In the genomic region with DNA sequence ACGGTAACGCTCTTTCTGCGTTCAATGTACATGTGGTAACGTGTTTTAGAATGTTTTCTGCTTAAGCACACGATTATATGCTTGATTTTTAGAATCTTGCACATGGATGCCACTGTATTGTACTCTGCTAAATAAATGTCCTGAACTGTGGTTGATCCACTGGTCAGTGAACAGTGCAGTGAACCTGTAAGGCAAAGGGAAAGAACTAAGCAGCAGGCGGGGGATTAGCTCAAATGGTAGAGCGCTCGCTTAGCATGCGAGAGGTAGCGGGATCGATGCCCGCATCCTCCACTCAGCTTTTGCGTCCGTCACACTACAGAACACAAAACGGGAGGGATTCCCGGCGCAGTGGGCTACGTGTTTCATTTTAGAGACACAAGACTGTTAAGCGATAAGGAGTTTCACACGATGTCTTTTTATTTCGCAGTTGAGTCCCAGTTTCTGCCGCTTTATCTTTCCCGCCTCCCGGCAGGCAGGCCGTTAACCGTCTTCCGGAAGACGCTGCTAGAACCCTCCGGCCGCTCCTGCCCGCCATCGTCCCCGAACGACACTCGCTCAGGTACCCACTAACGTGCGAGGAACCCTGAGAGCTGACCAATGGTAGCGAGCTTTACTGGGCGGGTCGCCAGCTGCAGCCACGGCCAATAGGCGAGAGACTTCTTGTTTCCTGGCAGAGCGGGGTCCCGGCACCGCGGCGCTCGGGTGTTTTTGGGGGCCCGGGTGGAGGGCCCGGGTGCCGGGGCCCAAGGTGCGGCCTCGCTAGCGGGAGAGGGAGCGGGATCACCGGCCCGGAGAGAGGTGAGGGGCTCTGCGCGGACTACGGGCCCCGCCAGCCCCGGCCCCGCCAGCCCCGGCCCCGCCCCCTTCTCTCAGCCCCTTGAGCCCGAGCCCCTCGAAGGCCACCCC, we compare ENCODE assay signal across 1 cellular context.
A peak's percentile ranks its signal among the peaks of the same experiment; 100 is the strongest.
TF ChIP-seq lines count a peak whose summit lies in the region.

Gene AGBL5 (plus strand): TSS at position 673 of the 906 bp plus-strand sequence. CDS start 1,291 bp downstream, outside the sequence.

TF ChIP-seq in K562, 482 proteins besides CTCF, POLR2A, EP300 and RAD21 (continued from another document and continues in another):
- peak; percentile 77 for TF ChIP-seq STAT6 (CRISPR knock-in tag; IDR thresholded peaks at IDR 0.05)
- peak; percentile 18; the same call in 1 of the 2 replicates for TF ChIP-seq CREB1 (IDR thresholded peaks at IDR 0.05)
- TF ChIP-seq CREB1 (CRISPR knock-in tag; IDR thresholded peaks at IDR 0.05) = peak; percentile 66; the same call in 1 of the 2 replicates
- peak; percentile 69; the same call in 1 of the 2 replicates for TF ChIP-seq FOXJ2 (tag; IDR thresholded peaks at IDR 0.05)
- no peak for TF ChIP-seq U2AF1 (optimal IDR thresholded peaks at IDR 0.05; ENCODE audit: low read depth, low read length)
- TF ChIP-seq ZKSCAN8 (CRISPR knock-in tag; IDR thresholded peaks at IDR 0.05) = no peak
- peak; percentile 70; the same call in 1 of the 2 replicates for TF ChIP-seq REST (CRISPR knock-in tag; IDR thresholded peaks at IDR 0.05; ENCODE audit: low read depth)
- TF ChIP-seq GABPA (tag; conservative IDR thresholded peaks at IDR 0.05; ENCODE audit: low read depth) = peak; percentile 76
- TF ChIP-seq TBP (optimal IDR thresholded peaks at IDR 0.05; ENCODE audit: low read depth, low read length) = peak; percentile 98
- TF ChIP-seq JUND (IDR thresholded peaks at IDR 0.05; ENCODE audit: borderline replicate concordance, low read depth, low read length) = peak; percentile 9; the same call in 1 of the 2 replicates
- TF ChIP-seq JUND (tag; IDR thresholded peaks at IDR 0.05; ENCODE audit: borderline replicate concordance, low read depth, low read length) = peak; percentile 44; the same call in 1 of the 3 replicates
- TF ChIP-seq, protein P1, sequence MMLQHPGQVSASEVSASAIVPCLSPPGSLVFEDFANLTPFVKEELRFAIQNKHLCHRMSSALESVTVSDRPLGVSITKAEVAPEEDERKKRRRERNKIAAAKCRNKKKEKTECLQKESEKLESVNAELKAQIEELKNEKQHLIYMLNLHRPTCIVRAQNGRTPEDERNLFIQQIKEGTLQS (IDR thresholded peaks at IDR 0.05) = no peak
- TF ChIP-seq, protein P1 (CRISPR knock-in tag; conservative IDR thresholded peaks at IDR 0.05) = peak; percentile 70
- TF ChIP-seq, protein P2, sequence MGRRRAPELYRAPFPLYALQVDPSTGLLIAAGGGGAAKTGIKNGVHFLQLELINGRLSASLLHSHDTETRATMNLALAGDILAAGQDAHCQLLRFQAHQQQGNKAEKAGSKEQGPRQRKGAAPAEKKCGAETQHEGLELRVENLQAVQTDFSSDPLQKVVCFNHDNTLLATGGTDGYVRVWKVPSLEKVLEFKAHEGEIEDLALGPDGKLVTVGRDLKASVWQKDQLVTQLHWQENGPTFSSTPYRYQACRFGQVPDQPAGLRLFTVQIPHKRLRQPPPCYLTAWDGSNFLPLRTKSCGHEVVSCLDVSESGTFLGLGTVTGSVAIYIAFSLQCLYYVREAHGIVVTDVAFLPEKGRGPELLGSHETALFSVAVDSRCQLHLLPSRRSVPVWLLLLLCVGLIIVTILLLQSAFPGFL (CRISPR knock-in tag; IDR thresholded peaks at IDR 0.05) = 0 out of 2 replicates have a peak, but pooled peaks have one; percentile 21
- TF ChIP-seq KHSRP (IDR thresholded peaks at IDR 0.05) = peak; percentile 69
- TF ChIP-seq KDM4B (IDR thresholded peaks at IDR 0.05; ENCODE audit: borderline replicate concordance in 2 of 2, low read depth in 1 of 2) = no peak
- peak; percentile 11 for TF ChIP-seq NUFIP1 (IDR thresholded peaks at IDR 0.05; ENCODE audit: partially characterized antibody)
- TF ChIP-seq CSDE1 (IDR thresholded peaks at IDR 0.05) = peak in 1 of 2 experiments; percentile 83; a peak in 2 of 4 replicates
- TF ChIP-seq FOXM1 (IDR thresholded peaks at IDR 0.05; ENCODE audit: low read depth) = no peak; the same call in 1 of the 2 replicates
- 0 out of 2 replicates have a peak, but pooled peaks have one; percentile 78 for TF ChIP-seq FOXM1 (CRISPR knock-in tag; IDR thresholded peaks at IDR 0.05; ENCODE audit: low read depth)
- 0 out of 2 replicates have a peak, but pooled peaks have one; percentile 37 for TF ChIP-seq ZNF24 (IDR thresholded peaks at IDR 0.05)
- TF ChIP-seq ZNF444 (CRISPR knock-in tag; IDR thresholded peaks at IDR 0.05) = no peak
- TF ChIP-seq CHCHD3 (CRISPR knock-in tag; IDR thresholded peaks at IDR 0.05) = peak; percentile 90
- peak; percentile 92 for TF ChIP-seq POLR2G (IDR thresholded peaks at IDR 0.05; ENCODE audit: low read depth, low read length)
- TF ChIP-seq CHD4 (IDR thresholded peaks at IDR 0.05; ENCODE audit: insufficient read depth, insufficient replicate concordance, low read depth, low read length, poor library complexity, severe bottlenecking) = no peak
- TF ChIP-seq TRIM25 (IDR thresholded peaks at IDR 0.05; ENCODE audit: borderline replicate concordance) = peak; percentile 14; the same call in 1 of the 2 replicates
- no peak; the same call in 1 of the 2 replicates for TF ChIP-seq SMARCA5 (IDR thresholded peaks at IDR 0.05)
- TF ChIP-seq, protein P3, sequence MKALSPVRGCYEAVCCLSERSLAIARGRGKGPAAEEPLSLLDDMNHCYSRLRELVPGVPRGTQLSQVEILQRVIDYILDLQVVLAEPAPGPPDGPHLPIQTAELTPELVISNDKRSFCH (CRISPR knock-in tag; IDR thresholded peaks at IDR 0.05) = no peak
- TF ChIP-seq, protein P3 (tag; IDR thresholded peaks at IDR 0.05) = peak; percentile 88; the same call in 1 of the 2 replicates
- peak in 1 of 2 experiments; percentile 13; a peak in 1 of 4 replicates for TF ChIP-seq ZMIZ1 (IDR thresholded peaks at IDR 0.05; ENCODE audit: low read depth in 2 of 2, low read length in 2 of 2)
- TF ChIP-seq CTBP1 (IDR thresholded peaks at IDR 0.05; ENCODE audit: borderline replicate concordance) = peak; percentile 78
- TF ChIP-seq NCOR1 (IDR thresholded peaks at IDR 0.05) = no peak
- 0 out of 2 replicates have a peak, but pooled peaks have one; percentile 67 for TF ChIP-seq HDAC6 (IDR thresholded peaks at IDR 0.05; ENCODE audit: low read depth, low read length)
- TF ChIP-seq FOXK1 (CRISPR knock-in tag; IDR thresholded peaks at IDR 0.05; ENCODE audit: borderline replicate concordance) = peak; percentile 85
- no peak; the same call in 1 of the 2 replicates for TF ChIP-seq PHB2 (IDR thresholded peaks at IDR 0.05; ENCODE audit: low read depth)
- no peak for TF ChIP-seq PCBP2 (IDR thresholded peaks at IDR 0.05; ENCODE audit: low read depth, low read length, poor library complexity, severe bottlenecking)
- 0 out of 2 replicates have a peak, but pooled peaks have one; percentile 31 for TF ChIP-seq KLF1 (tag; IDR thresholded peaks at IDR 0.05)
- TF ChIP-seq ZNF764 (CRISPR knock-in tag; IDR thresholded peaks at IDR 0.05; ENCODE audit: low read depth) = peak; percentile 73
- TF ChIP-seq NR3C1 (CRISPR knock-in tag; IDR thresholded peaks at IDR 0.05) = no peak
- TF ChIP-seq NFYB (IDR thresholded peaks at IDR 0.05; ENCODE audit: extremely low read depth, insufficient read length) = peak; percentile 78
- peak in 1 of 2 experiments; percentile 84; a peak in 2 of 4 replicates for TF ChIP-seq ZNF639 (CRISPR knock-in tag; conservative IDR thresholded peaks at IDR 0.05 in 1 of 2, IDR thresholded peaks at IDR 0.05 in 1 of 2)
- 0 out of 2 replicates have a peak, but pooled peaks have one; percentile 37 for TF ChIP-seq CC2D1A (IDR thresholded peaks at IDR 0.05)
- peak; percentile 38; the same call in 1 of the 2 replicates for TF ChIP-seq DIDO1 (tag; IDR thresholded peaks at IDR 0.05; ENCODE audit: low read depth)
- no peak for TF ChIP-seq NFE2L1 (tag; IDR thresholded peaks at IDR 0.05; ENCODE audit: borderline replicate concordance, low read depth)
- peak; percentile 40; the same call in 1 of the 2 replicates for TF ChIP-seq ZSCAN32 (CRISPR knock-in tag; IDR thresholded peaks at IDR 0.05)
